Comparison of ENCODE assay signal across 20 cellular contexts in the genomic region with DNA sequence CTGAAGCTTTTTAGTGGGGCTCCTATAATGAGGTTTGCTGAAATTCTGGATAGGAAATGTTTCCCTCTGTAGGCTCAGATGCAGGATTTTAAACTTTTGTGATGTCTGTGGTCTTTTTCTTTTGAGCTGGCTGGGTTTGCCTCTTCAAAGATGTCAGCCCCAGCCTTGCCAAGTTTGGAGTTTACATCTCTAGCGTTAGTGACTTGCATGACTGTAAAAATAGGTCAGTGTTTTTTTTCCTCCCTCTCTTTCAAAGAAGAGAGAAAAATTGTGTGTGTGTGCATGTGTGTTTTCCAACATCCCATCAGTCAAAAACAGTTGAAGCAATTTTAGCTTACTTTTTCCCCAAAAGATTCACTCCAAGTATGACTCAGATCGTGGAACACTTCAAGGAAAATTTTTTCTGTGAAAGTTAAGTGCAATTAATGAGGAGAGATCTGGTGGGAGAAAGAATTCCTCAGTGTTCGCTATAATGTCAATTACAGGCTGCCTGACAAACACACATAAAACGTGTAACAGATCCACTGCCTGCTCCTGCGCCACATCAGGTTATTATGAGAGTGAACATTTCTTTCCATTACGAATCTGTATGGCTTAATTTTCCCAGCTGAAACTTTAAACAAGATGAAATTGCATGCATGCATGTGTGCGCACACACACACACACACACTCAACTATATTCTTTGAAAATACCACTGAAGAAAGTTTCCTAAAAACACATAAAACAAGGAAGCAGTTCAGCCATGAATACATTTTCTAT. TPM values are rescaled to one million over a fixed set of nuclear protein-coding genes. Genes with fewer than 3 reads are reported as not detected.
DNase-seq lines count a peak whose midpoint lies in the region; ATAC-seq and TF ChIP-seq lines count a peak whose summit lies in the region.
"Had no signal": no experiment of that assay in that cellular context is flagged by ENCODE, and none has a peak within 500 bp of the region (broad histone marks: within the 10 kb centered on the region; RNA-seq: fewer than 3 reads in every experiment).

No MANE protein-coding gene starts in this region.

- no peak overlapping the region for H2AFZ ChIP-seq in GM23248

- H3K9ac ChIP-seq in GM23248: no peak overlapping the region
- no peak overlapping the region for H3K9ac ChIP-seq in rectal smooth muscle tissue (ENCODE audit: low read length)

- intact Hi-C loops in ascending aorta (cut with DNase I): loop anchor here (10.0 kb wide), 1 partner anchor 623 kb away; no protein-coding TSS in a partner anchor

- H3F3A ChIP-seq in GM23248 (ENCODE audit: insufficient read depth): peaks cover 4% of the 10 kb centered on the region; the same call in 1 of the 2 replicates

- DNase-seq in GM23248 (peak; percentile 49), ascending aorta (ENCODE audit: low spot score in 2 of 2) (no peak), inferior parietal cortex (ENCODE audit: extremely low spot score) (peak; percentile 27)
- no peak for DNase-seq in stimulated activated CD4-positive, alpha-beta T cell treated with anti-CD3 and anti-CD28 coated beads, Interleukin-2, amount 100 ng/mL, for 48 hours
- no peak for DNase-seq in stimulated activated CD8-positive, alpha-beta memory T cell treated with anti-CD3 and anti-CD28 coated beads, Interleukin-4, amount 100 ng/mL, for 48 hours
- DNase-seq: activated CD4-positive, alpha-beta T cell treated with anti-CD3 and anti-CD28 coated beads for 36 hours; central memory CD4-positive, alpha-beta T cell; DMS153; HCEC 1CT; natural killer cell; NCI-H1694 treated with DMSO at 0.1 percent for 48 hours; NCI-H345; NK-92 treated with Interleukin-12 subunit alpha and Interleukin-12 subunit beta, amount 100 ng/mL, for 24 hours; stimulated activated CD4-positive, alpha-beta T cell treated with anti-CD3 and anti-CD28 coated beads, Interleukin-4, amount 100 ng/mL, for 4 hours; substantia nigra had no signal

- no peaks in the 10 kb centered on the region for H3K36me3 ChIP-seq in GM23248 (ENCODE audit: low read depth)
- no peaks in the 10 kb centered on the region for H3K36me3 ChIP-seq in ascending aorta
- no peaks in the 10 kb centered on the region for H3K36me3 ChIP-seq in rectal smooth muscle tissue (ENCODE audit: control insufficient read depth, insufficient read depth, low read length)
- H3K36me3 ChIP-seq: adrenal gland had no signal

- ATAC-seq in GM19395 (IDR thresholded peaks at IDR 0.05; ENCODE audit: unreplicated experiment) (no peak), GM18870 (IDR thresholded peaks at IDR 0.05; ENCODE audit: unreplicated experiment) (no peak)
- ATAC-seq: activated CD4-positive, alpha-beta T cell treated with anti-CD3 and anti-CD28 coated beads for 36 hours; HepG2; natural killer cell had no signal

- 12 to 16% methylated on average over 7 of the region's 7 CpGs for WGBS in GM23248 (ENCODE audit: low coverage in 1 of 2, low lambda C conversion rate in 2 of 2, missing lambda C conversion rate in 2 of 2), 2 experiments

- in situ Hi-C loops in GM23248 (cut with MboI): no loop called here

- H3K27me3 ChIP-seq in GM23248 (replicated peaks; ENCODE audit: insufficient read depth): peaks cover 30% of the 10 kb centered on the region
- no peaks in the 10 kb centered on the region for H3K27me3 ChIP-seq in ascending aorta
- no peaks in the 10 kb centered on the region for H3K27me3 ChIP-seq in rectal smooth muscle tissue (ENCODE audit: control insufficient read depth, insufficient read depth, low read length)
- H3K27me3 ChIP-seq: adrenal gland had no signal

- H3K4me1 ChIP-seq in GM23248 (ENCODE audit: insufficient read depth) (0 out of 2 replicates have a peak, but pooled peaks cover 3% of the 10 kb centered on the region), ascending aorta (peaks cover 0 to 4% of the 10 kb centered on the region in 2 donors), rectal smooth muscle tissue (ENCODE audit: control insufficient read depth, insufficient read depth, low read length) (peaks cover 61% of the 10 kb centered on the region)
- H3K4me1 ChIP-seq: adrenal gland had no signal

- H3K9me2 ChIP-seq in GM23248 (ENCODE audit: insufficient read depth): no peaks in the 10 kb centered on the region

- H3K27ac ChIP-seq in GM23248 (no peak overlapping the region), ascending aorta (peak overlapping the region; percentile 15 to 29), rectal smooth muscle tissue (ENCODE audit: low read depth, low read length) (peak overlapping the region; percentile 90)
- H3K27ac ChIP-seq: adrenal gland had no signal

- H3K79me2 ChIP-seq in GM23248 (ENCODE audit: insufficient read depth): no peaks in the 10 kb centered on the region

- H3K9me3 ChIP-seq in GM23248 (ENCODE audit: low read depth): no peaks in the 10 kb centered on the region
- no peaks in the 10 kb centered on the region for H3K9me3 ChIP-seq in ascending aorta
- H3K9me3 ChIP-seq: adrenal gland had no signal

- H3K4me3 ChIP-seq in GM23248: no peak overlapping the region
- H3K4me3 ChIP-seq in ascending aorta: no peak overlapping the region
- no peak overlapping the region for H3K4me3 ChIP-seq in rectal smooth muscle tissue (ENCODE audit: low read length)
- H3K4me3 ChIP-seq: adrenal gland had no signal

- no peak for TF ChIP-seq CTCF in ascending aorta (IDR thresholded peaks at IDR 0.05)

- no peaks in the 10 kb centered on the region for H4K20me1 ChIP-seq in GM23248 (ENCODE audit: insufficient read depth)

- no peak overlapping the region for H3K4me2 ChIP-seq in GM23248 (ENCODE audit: unreplicated experiment)

RNA-seq across cellular contexts. Expression of a gene that starts 55.6 kb away (rescaled TPM):
- not detected in 2 replicates for total RNA-seq in GM23248 (2014; rRNA removed; shearing (Covaris generic))
- polyA plus RNA-seq in GM23248 (2016; fragmentation: Nextera tagmentation; extraction: Ambion mirVana): 0.16 TPM in 1 of 2 replicates, not detected in the other
- total RNA-seq in ascending aorta: 3.9 TPM
- total RNA-seq: HepG2 had no signal
- polyA plus RNA-seq: HepG2 had no signal

Comparison
In these comparisons a context has a peak if more than half of its experiments do, and no peak if none do; other contexts are left out.
1. DNase-seq: peak in GM23248 (single experiment) and inferior parietal cortex (single experiment); none in ascending aorta (0 of 2), stimulated activated CD4-positive, alpha-beta T cell treated with anti-CD3 and anti-CD28 coated beads, Interleukin-2, amount 100 ng/mL, for 48 hours (0 of 2) and stimulated activated CD8-positive, alpha-beta memory T cell treated with anti-CD3 and anti-CD28 coated beads, Interleukin-4, amount 100 ng/mL, for 48 hours (single experiment).